8 cellular contexts compared by ENCODE assay signal in the genomic region with DNA sequence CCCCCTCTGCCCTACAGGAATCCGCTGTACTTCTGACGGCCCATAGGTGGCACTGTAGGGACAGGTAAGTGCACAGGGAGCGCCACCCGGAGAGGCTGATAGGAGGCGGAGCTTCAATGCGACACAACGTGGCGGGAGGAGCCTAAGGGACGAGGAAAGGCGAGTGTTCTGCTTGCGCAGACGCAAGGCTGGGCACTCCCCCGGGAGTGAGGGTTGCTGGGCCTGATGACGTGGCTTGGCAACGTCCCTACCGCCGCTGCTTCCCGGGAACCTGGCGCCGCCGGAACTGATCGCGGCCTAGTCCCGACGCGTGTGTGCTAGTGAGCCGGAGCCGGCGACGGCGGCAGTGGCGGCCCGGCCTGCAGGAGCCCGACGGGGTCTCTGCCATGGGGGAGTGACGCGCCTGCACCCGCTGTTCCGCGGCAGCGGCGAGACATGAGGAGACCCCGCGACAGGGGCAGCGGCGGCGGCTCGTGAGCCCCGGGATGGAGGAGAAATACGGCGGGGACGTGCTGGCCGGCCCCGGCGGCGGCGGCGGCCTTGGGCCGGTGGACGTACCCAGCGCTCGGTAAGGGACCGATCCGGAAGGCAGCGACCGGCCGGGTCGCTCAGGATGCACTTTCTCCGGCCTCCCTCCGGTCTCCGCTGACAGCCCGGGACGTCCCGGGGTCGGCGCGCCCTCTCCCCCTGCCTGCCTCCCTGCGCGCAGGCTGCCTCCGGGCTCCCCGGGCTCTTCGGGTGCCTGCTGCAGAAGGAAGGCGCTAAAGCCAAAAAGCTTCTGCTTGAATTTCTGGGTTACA. TPM values are rescaled to one million over a fixed set of nuclear protein-coding genes. Genes with fewer than 3 reads are reported as not detected.
DNase-seq lines count a peak whose midpoint lies in the region; ATAC-seq and TF ChIP-seq lines count a peak whose summit lies in the region.

Gene SLC30A5 (plus strand): TSS at position 244 of the 800 bp plus-strand sequence. CDS start 242 bp downstream, at position 486.

- ATAC-seq in GM21529 (IDR thresholded peaks at IDR 0.05; ENCODE audit: unreplicated experiment) (peak; percentile 98), PC-3 (peak; percentile 99)

- no peaks in the 10 kb centered on the region for H3K27me3 ChIP-seq in PC-3 (ENCODE audit: low read length)
- no peaks in the 10 kb centered on the region for H3K27me3 ChIP-seq in mucosa of stomach (ENCODE audit: control insufficient read depth, insufficient read depth, low read length)

- CTCF ChIA-PET in PC-3 (lab: Charles Lee): interaction anchor here (0.5 to 1.1 kb wide), 7 partner anchors 96 to 271 kb away, joined by 3 to 11 read pairs (median 3); partner anchors contain the start of gene CENPH

- H3K27ac ChIP-seq in PC-3 (ENCODE audit: low read length): peak within 1 kb of the TSS; percentile 61

- DNase-seq in DMS153 treated with DMSO at 0.1 percent for 48 hours (lab: John Stamatoyannopoulos, UW; ENCODE audit: unreplicated experiment) (peak; percentile 75), PC-3 (peak; percentile 99), epithelial cell of proximal tubule (ENCODE audit: low read depth) (peak; percentile 94)
- DNase-seq in activated T-cell treated with anti-CD3 and anti-CD28 coated beads, Interleukin-2, amount 50 U/mL, for 1 hour: peak; percentile 96
- peak; percentile 90 for DNase-seq in stimulated activated CD8-positive, alpha-beta memory T cell treated with anti-CD3 and anti-CD28 coated beads, Interleukin-7, amount 100 ng/mL, for 24 hours (ENCODE audit: low read depth)

- intact Hi-C loops in PC-3 (cut with micrococcal nuclease): loop anchor here (1.0 to 10.0 kb wide), 6 partner anchors 71 to 275 kb away; partner anchors contain the start of genes AK6, CCDC125, CCNB1 and CENPH

- TF ChIP-seq RAD21 in Ishikawa (IDR thresholded peaks at IDR 0.05; ENCODE audit: low read depth): peak; percentile 92

- no TSS peak for BruUV-seq in PC-3 (replicated peaks; lab: Mats Ljungman, UMichigan)

- H3K36me3 ChIP-seq in PC-3 (ENCODE audit: low read depth, low read length): no peaks in the 10 kb centered on the region; the same call in 1 of the 2 replicates
- H3K36me3 ChIP-seq in mucosa of stomach (ENCODE audit: control insufficient read depth, insufficient read depth, low read length): no peaks in the 10 kb centered on the region

- no peaks in the 10 kb centered on the region for H3K9me2 ChIP-seq in PC-3 (replicated peaks; ENCODE audit: low read length)

- TF ChIP-seq CTCF in PC-3 (conservative IDR thresholded peaks at IDR 0.05; ENCODE audit: low read depth, low read length) (peak; percentile 77), epithelial cell of proximal tubule (conservative IDR thresholded peaks at IDR 0.05; ENCODE audit: low read depth, low read length) (peak; percentile 92)

- H4K20me1 ChIP-seq in PC-3 (ENCODE audit: low read length): no peaks in the 10 kb centered on the region

- H3K9ac ChIP-seq in PC-3 (ENCODE audit: low read length): peak within 1 kb of the TSS; percentile 99
- H3K9ac ChIP-seq in mucosa of stomach (ENCODE audit: low read length): peak within 1 kb of the TSS; percentile 88

- H3K4me3 ChIP-seq in PC-3 (ENCODE audit: low read length) (peak within 1 kb of the TSS; percentile 78), epithelial cell of proximal tubule (ENCODE audit: low read depth, low read length) (peak within 1 kb of the TSS; percentile 87), mucosa of stomach (ENCODE audit: low read length) (peak within 1 kb of the TSS; percentile 38)

- no peak; the same call in 1 of the 2 replicates for TF ChIP-seq EP300 in Ishikawa (IDR thresholded peaks at IDR 0.05; ENCODE audit: borderline replicate concordance)

- H3K4me1 ChIP-seq in PC-3 (ENCODE audit: insufficient read depth, low read length) (no peaks in the 10 kb centered on the region), mucosa of stomach (ENCODE audit: control insufficient read depth, insufficient read depth, low read length) (peaks cover 9% of the 10 kb centered on the region)

- H3K4me2 ChIP-seq in PC-3 (ENCODE audit: low read length): peak within 1 kb of the TSS; percentile 90

- H3K9me3 ChIP-seq in PC-3 (ENCODE audit: low read length) (no peaks in the 10 kb centered on the region), mucosa of stomach (ENCODE audit: control insufficient read depth, low read length) (no peaks in the 10 kb centered on the region)

- H3F3A ChIP-seq in PC-3 (ENCODE audit: low read length, unreplicated experiment): no peaks in the 10 kb centered on the region

- POLR2A ChIA-PET in PC-3 (lab: Charles Lee; ENCODE audit: unreplicated experiment): interaction anchor here (0.6 to 1.0 kb wide), 2 partner anchors 21 to 165 kb away, joined by 3 read pairs; no protein-coding TSS in a partner anchor

- H3K79me2 ChIP-seq in PC-3 (ENCODE audit: low read length): peaks cover 49% of the 10 kb centered on the region

- H2AFZ ChIP-seq in PC-3 (ENCODE audit: low read length): peak within 1 kb of the TSS; percentile 76

TF ChIP-seq in Ishikawa, 13 proteins besides CTCF, POLR2A, EP300 and RAD21:
- TF ChIP-seq FOXM1 (IDR thresholded peaks at IDR 0.05; ENCODE audit: borderline replicate concordance, low read depth): no peak
- 0 out of 2 replicates have a peak, but pooled peaks have one; percentile 45 for TF ChIP-seq ZBTB7A (IDR thresholded peaks at IDR 0.05; ENCODE audit: low read depth)
- no peak for TF ChIP-seq REST (IDR thresholded peaks at IDR 0.05; ENCODE audit: low read depth)
- no peak for TF ChIP-seq EGR1 (IDR thresholded peaks at IDR 0.05)
- peak; percentile 47; the same call in 1 of the 2 replicates for TF ChIP-seq TEAD4 (IDR thresholded peaks at IDR 0.05)
- TF ChIP-seq USF1 (IDR thresholded peaks at IDR 0.05): 0 out of 2 replicates have a peak, but pooled peaks have one; percentile 3
- TF ChIP-seq TCF12 (IDR thresholded peaks at IDR 0.05; ENCODE audit: low read depth): 0 out of 2 replicates have a peak, but pooled peaks have one; percentile 34
- peak; percentile 83 for TF ChIP-seq CREB1 (IDR thresholded peaks at IDR 0.05; ENCODE audit: low read depth)
- peak; percentile 90 for TF ChIP-seq MAX (IDR thresholded peaks at IDR 0.05)
- TF ChIP-seq TAF1 (IDR thresholded peaks at IDR 0.05; ENCODE audit: low read depth): peak; percentile 80
- peak; percentile 71 for TF ChIP-seq NFIC (IDR thresholded peaks at IDR 0.05)
- no peak for TF ChIP-seq CEBPB (IDR thresholded peaks at IDR 0.05)
- TF ChIP-seq YY1 (IDR thresholded peaks at IDR 0.05; ENCODE audit: low read depth): peak; percentile 63; the same call in 1 of the 2 replicates

RNA-seq across cellular contexts. Expression of gene SLC30A5, which starts in this region (rescaled TPM):
- total RNA-seq in PC-3 (2014; rRNA removed): 54.7 and 55.3 TPM in 2 replicates
- 31.2 and 53.5 TPM in 2 replicates for total RNA-seq in epithelial cell of proximal tubule

Comparison
In these comparisons a context has a peak if more than half of its experiments do, and no peak if none do; other contexts are left out.
1. Peak in every context shown above with its lines: DNase-seq, ATAC-seq, H3K4me3 ChIP-seq and H3K27ac ChIP-seq.